In genomic region chr2:195500878-195501277, GRCh38 we compare ENCODE assay signal across 15 cellular contexts.
DNase-seq lines count a peak whose midpoint lies in the region; ATAC-seq lines count a peak whose summit lies in the region.
"Had no signal": no experiment of that assay in that cellular context is flagged by ENCODE, and none has a peak within 500 bp of the region (broad histone marks: within the 10 kb centered on the region; RNA-seq: fewer than 3 reads in every experiment).

No MANE protein-coding gene starts in this region.

- no peak overlapping the region for H3K9ac ChIP-seq in SK-N-MC (ENCODE audit: insufficient read length)

- no peaks in the 10 kb centered on the region for H3K9me3 ChIP-seq in SK-N-MC (ENCODE audit: low read depth, low read length)
- H3K9me3 ChIP-seq: SJSA1 had no signal

- peaks cover 2% of the 10 kb centered on the region for H3K36me3 Mint-ChIP-seq in activated naive CD4-positive, alpha-beta T cell treated with anti-CD3 and anti-CD28 coated beads, Interleukin-2, amount 50 U/mL, for 24 hours
- H3K36me3 Mint-ChIP-seq: CD8-positive, alpha-beta T cell had no signal

- ATAC-seq in HG03175 (IDR thresholded peaks at IDR 0.05; ENCODE audit: unreplicated experiment) (peak; percentile 31), GM18502 (IDR thresholded peaks at IDR 0.05; ENCODE audit: poor library complexity, unreplicated experiment) (no peak)
- ATAC-seq: CD8-positive, alpha-beta T cell had no signal

- H3K36me3 ChIP-seq in SK-N-MC (ENCODE audit: insufficient read depth, low read length): no peaks in the 10 kb centered on the region
- H3K36me3 ChIP-seq: SJSA1 had no signal

- no peak overlapping the region for H3K4me3 ChIP-seq in SK-N-MC
- H3K4me3 ChIP-seq: SJSA1 had no signal

- no peak for DNase-seq in activated naive CD4-positive, alpha-beta T cell (lab: John Stamatoyannopoulos, UW)
- DNase-seq in SK-N-MC (ENCODE audit: low read depth, low spot score): peak; percentile 26
- peak; percentile 50 for DNase-seq in renal cortical epithelial cell (ENCODE audit: low read depth)
- DNase-seq in stimulated activated CD4-positive, alpha-beta T cell treated with anti-CD3 and anti-CD28 coated beads, Interleukin-4, amount 100 ng/mL, for 4 hours: no peak
- no peak for DNase-seq in NCI-H2029 treated with DMSO at 0.1 percent for 48 hours (lab: John Stamatoyannopoulos, UW)
- DNase-seq: CD8-positive, alpha-beta T cell; GF-D8; HFFc6; Kasumi-1; MM.1S; NCI-H2081 treated with DMSO at 0.1 percent for 48 hours had no signal

- H3K27ac ChIP-seq in SK-N-MC: no peak overlapping the region
- H3K27ac ChIP-seq: SJSA1 had no signal

- peaks cover 58% of the 10 kb centered on the region for H3K4me1 Mint-ChIP-seq in activated naive CD4-positive, alpha-beta T cell treated with anti-CD3 and anti-CD28 coated beads, Interleukin-2, amount 50 U/mL, for 24 hours

- H3K9me3 Mint-ChIP-seq in activated naive CD4-positive, alpha-beta T cell treated with anti-CD3 and anti-CD28 coated beads, Interleukin-2, amount 50 U/mL, for 24 hours: no peaks in the 10 kb centered on the region
- H3K9me3 Mint-ChIP-seq: CD8-positive, alpha-beta T cell; HFFc6 had no signal

- no peak overlapping the region for H3K4me3 Mint-ChIP-seq in activated naive CD4-positive, alpha-beta T cell treated with anti-CD3 and anti-CD28 coated beads, Interleukin-2, amount 50 U/mL, for 24 hours
- H3K4me3 Mint-ChIP-seq: CD8-positive, alpha-beta T cell; HFFc6 had no signal

- no peaks in the 10 kb centered on the region for H3K27me3 Mint-ChIP-seq in activated naive CD4-positive, alpha-beta T cell treated with anti-CD3 and anti-CD28 coated beads, Interleukin-2, amount 50 U/mL, for 24 hours

- H3K27ac Mint-ChIP-seq in activated naive CD4-positive, alpha-beta T cell treated with anti-CD3 and anti-CD28 coated beads, Interleukin-2, amount 50 U/mL, for 24 hours: peak overlapping the region; percentile 59
- H3K27ac Mint-ChIP-seq: CD8-positive, alpha-beta T cell; HFFc6 had no signal

Comparison
In these comparisons a context has a peak if more than half of its experiments do, and no peak if none do; other contexts are left out.
1. DNase-seq: peak in SK-N-MC (single experiment) and renal cortical epithelial cell (single experiment); none in activated naive CD4-positive, alpha-beta T cell (0 of 4), stimulated activated CD4-positive, alpha-beta T cell treated with anti-CD3 and anti-CD28 coated beads, Interleukin-4, amount 100 ng/mL, for 4 hours (0 of 2) and NCI-H2029 treated with DMSO at 0.1 percent for 48 hours (single experiment).